ENCODE assay signal across 1 cellular context in genomic region chr7:469591-469961, GRCh38.
TF ChIP-seq lines count a peak whose summit lies in the region.

No MANE protein-coding gene starts in this region.

TF ChIP-seq in GM23338, 12 proteins besides CTCF, POLR2A, EP300 and RAD21 (continued from another document):
- TF ChIP-seq ZNF462 (CRISPR knock-in tag; IDR thresholded peaks at IDR 0.05), result no peak
- no peak for TF ChIP-seq EZH2 (IDR thresholded peaks at IDR 0.05; ENCODE audit: low read depth, unreplicated experiment)
